ENCODE assay signal across 8 cellular contexts in genomic region chr18:79522451-79523220, GRCh38.
DNase-seq lines count a peak whose midpoint lies in the region; ATAC-seq, FAIRE-seq and TF ChIP-seq lines count a peak whose summit lies in the region.
"Had no signal": no experiment of that assay in that cellular context is flagged by ENCODE, and none has a peak within 500 bp of the region (broad histone marks: within the 10 kb centered on the region; RNA-seq: fewer than 3 reads in every experiment).

No MANE protein-coding gene starts in this region.

- TF ChIP-seq EP300 in HepG2 (IDR thresholded peaks at IDR 0.05; ENCODE audit: low read depth in 2 of 2, low read length in 2 of 2) (no peak), HepG2 (CRISPR knock-in tag; IDR thresholded peaks at IDR 0.05; ENCODE audit: borderline replicate concordance) (no peak), stomach (IDR thresholded peaks at IDR 0.05) (no peak)

- no peak overlapping the region for H3K4me2 ChIP-seq in HepG2 (ENCODE audit: low read depth, low read length)

- H3K9ac ChIP-seq in HepG2 (ENCODE audit: insufficient read depth, low read depth, low read length): no peak overlapping the region

- H3K9me3 Mint-ChIP-seq in activated CD4-positive, alpha-beta memory T cell treated with anti-CD3 and anti-CD28 coated beads, Interleukin-2, amount 10 ng/mL, durations not matched to agents 7 days and 5 days: no peaks in the 10 kb centered on the region

- FAIRE-seq in HepG2 (lab: Jason Lieb, UNC): no peak

- TF ChIP-seq CTCF in HepG2 (CRISPR knock-in tag; IDR thresholded peaks at IDR 0.05): no peak
- TF ChIP-seq CTCF in stomach (IDR thresholded peaks at IDR 0.05): no peak
- no peak for TF ChIP-seq CTCF in GM13976 (IDR thresholded peaks at IDR 0.05; ENCODE audit: borderline replicate concordance, control extremely low read depth, extremely low read depth, insufficient read depth, missing control alignments)

- no peaks in the 10 kb centered on the region for H3K36me3 ChIP-seq in HepG2 (replicated peaks in 1 of 2; ENCODE audit: control insufficient read depth in 1 of 2, insufficient read depth in 2 of 2, low read length in 2 of 2)
- peaks cover 0 to 5% (median 1%) of the 10 kb centered on the region in 4 donors for H3K36me3 ChIP-seq in stomach
- H3K36me3 ChIP-seq: suprapubic skin had no signal

- POLR2A ChIA-PET in activated CD4-positive, alpha-beta memory T cell treated with anti-CD3 and anti-CD28 coated beads, Interleukin-2, amount 10 ng/mL, durations not matched to agents 7 days and 5 days (lab: Charles Lee): interaction anchor here (0.9 to 2.9 kb wide), 9 partner anchors 11 to 465 kb away, joined by 3 to 40 read pairs (median 4); partner anchors contain the start of genes NFATC1 and TXNL4A
- POLR2A ChIA-PET in HepG2 (lab: Yijun Ruan, JAX): no interaction called here

- peak; percentile 69 for DNase-seq in activated CD4-positive, alpha-beta memory T cell treated with anti-CD3 and anti-CD28 coated beads, Interleukin-2, amount 10 ng/mL, durations not matched to agents 7 days and 5 days
- DNase-seq in HepG2 (ENCODE audit: low spot score) (no peak), stomach (no peak), NCI-H82 treated with DMSO at 0.1 percent for 48 hours (lab: John Stamatoyannopoulos, UW; ENCODE audit: unreplicated experiment) (no peak), GM13976 (ENCODE audit: low spot score) (no peak), NCI-H524 treated with DMSO at 0.1 percent for 48 hours (lab: John Stamatoyannopoulos, UW) (no peak)

- no peak for TF ChIP-seq RAD21 in HepG2 (CRISPR knock-in tag; IDR thresholded peaks at IDR 0.05)

- BruUV-seq in HepG2 (replicated peaks; lab: Mats Ljungman, UMichigan): no TSS peak

- ATAC-seq in HG02759 (IDR thresholded peaks at IDR 0.05; ENCODE audit: unreplicated experiment): peak; percentile 2
- ATAC-seq in HepG2: peak; percentile 22; the same call in 1 of the 3 replicates

- H3K4me1 ChIP-seq in HepG2 (ENCODE audit: insufficient read depth, low read length): no peaks in the 10 kb centered on the region
- H3K4me1 ChIP-seq in stomach: peaks cover 6 to 24% (median 14%) of the 10 kb centered on the region in 4 donors

- in situ Hi-C loops in HepG2 (cut with HindIII; ENCODE audit: extremely low pct_ligation_motif_present, low pct_unique_long_range_greater_than_20kb): no loop called here
- in situ Hi-C loops in GM13976 (cut with MboI; ENCODE audit: low sequenced_read_pairs, unreplicated experiment): no loop called here

- TF ChIP-seq POLR2A in HepG2 (IDR thresholded peaks at IDR 0.05; ENCODE audit: insufficient read depth in 1 of 2, low read depth in 2 of 2, low read length in 2 of 2) (no peak), stomach (IDR thresholded peaks at IDR 0.05) (no peak)

- peaks cover 70% of the 10 kb centered on the region for H3K4me1 Mint-ChIP-seq in activated CD4-positive, alpha-beta memory T cell treated with anti-CD3 and anti-CD28 coated beads, Interleukin-2, amount 10 ng/mL, durations not matched to agents 7 days and 5 days

- H4K20me1 ChIP-seq in HepG2 (ENCODE audit: insufficient read depth, low read length): no peaks in the 10 kb centered on the region

- CTCF ChIA-PET in activated CD4-positive, alpha-beta memory T cell treated with anti-CD3 and anti-CD28 coated beads, Interleukin-2, amount 10 ng/mL, durations not matched to agents 7 days and 5 days (lab: Charles Lee): interaction anchor here (1.5 to 2.3 kb wide), 5 partner anchors 117 to 143 kb away, joined by 4 to 15 read pairs (median 8); no protein-coding TSS in a partner anchor
- CTCF ChIA-PET in HepG2 (lab: Yijun Ruan, JAX; ENCODE audit: low intra/inter-chr PET ratio, low total read pairs): no interaction called here

- H3K79me2 ChIP-seq in HepG2 (ENCODE audit: insufficient read depth, low read length): no peaks in the 10 kb centered on the region

- H3K9me3 ChIP-seq in HepG2 (ENCODE audit: low read length) (no peaks in the 10 kb centered on the region), stomach (no peaks in the 10 kb centered on the region)
- H3K9me3 ChIP-seq: suprapubic skin had no signal

- H3K4me3 ChIP-seq in HepG2 (replicated peaks in 1 of 3; ENCODE audit: insufficient read depth in 1 of 3, low read depth in 2 of 3, low read length in 3 of 3): no peak overlapping the region
- no peak overlapping the region for H3K4me3 ChIP-seq in stomach
- H3K4me3 ChIP-seq: suprapubic skin had no signal

- intact Hi-C loops in HepG2 (cut with micrococcal nuclease; ENCODE audit: unreplicated experiment): no loop called here
- intact Hi-C loops in stomach (cut with DNase I; ENCODE audit: low total_unique reads): no loop called here

- 39% methylated on average over 8 of the region's 17 CpGs for WGBS in HepG2 (ENCODE audit: low lambda C conversion rate)
- 76 to 91% (median 84%) methylated on average over 16 to 17 of the region's 17 CpGs for WGBS in stomach, 5 donors

- H2AFZ ChIP-seq in HepG2 (ENCODE audit: low read length): no peak overlapping the region

- H3K27me3 Mint-ChIP-seq in activated CD4-positive, alpha-beta memory T cell treated with anti-CD3 and anti-CD28 coated beads, Interleukin-2, amount 10 ng/mL, durations not matched to agents 7 days and 5 days: no peaks in the 10 kb centered on the region

- peak overlapping the region; percentile 88 for H3K27ac Mint-ChIP-seq in activated CD4-positive, alpha-beta memory T cell treated with anti-CD3 and anti-CD28 coated beads, Interleukin-2, amount 10 ng/mL, durations not matched to agents 7 days and 5 days

- peak overlapping the region; percentile 65 for H3K4me3 Mint-ChIP-seq in activated CD4-positive, alpha-beta memory T cell treated with anti-CD3 and anti-CD28 coated beads, Interleukin-2, amount 10 ng/mL, durations not matched to agents 7 days and 5 days

- peaks cover 3% of the 10 kb centered on the region for H3K36me3 Mint-ChIP-seq in activated CD4-positive, alpha-beta memory T cell treated with anti-CD3 and anti-CD28 coated beads, Interleukin-2, amount 10 ng/mL, durations not matched to agents 7 days and 5 days (ENCODE audit: low read depth)

- peaks cover 2 to 40% of the 10 kb centered on the region in 2 experiments for H3K27me3 ChIP-seq in HepG2 (ENCODE audit: control insufficient read depth in 1 of 2, insufficient read depth in 2 of 2, low read length in 2 of 2)
- H3K27me3 ChIP-seq in stomach: peaks cover 0 to 6% (median 0%) of the 10 kb centered on the region in 3 donors
- H3K27me3 ChIP-seq: suprapubic skin had no signal

- H3K27ac ChIP-seq in HepG2 (ENCODE audit: extremely low read length, insufficient read depth, low read length) (no peak overlapping the region), stomach (peak overlapping the region in 4 of 5 donors; percentile 15 to 53 (median 40))
- H3K27ac ChIP-seq: suprapubic skin had no signal

TF ChIP-seq in HepG2, 621 proteins besides CTCF, POLR2A, EP300 and RAD21:
- TF ChIP-seq KLF11 (CRISPR knock-in tag; IDR thresholded peaks at IDR 0.05): no peak
- TF ChIP-seq ZNF263 (CRISPR knock-in tag; IDR thresholded peaks at IDR 0.05): 0 out of 2 replicates have a peak, but pooled peaks have one; percentile 13
- no peak for TF ChIP-seq ATF4 (CRISPR knock-in tag; IDR thresholded peaks at IDR 0.05)
